In the genomic region with DNA sequence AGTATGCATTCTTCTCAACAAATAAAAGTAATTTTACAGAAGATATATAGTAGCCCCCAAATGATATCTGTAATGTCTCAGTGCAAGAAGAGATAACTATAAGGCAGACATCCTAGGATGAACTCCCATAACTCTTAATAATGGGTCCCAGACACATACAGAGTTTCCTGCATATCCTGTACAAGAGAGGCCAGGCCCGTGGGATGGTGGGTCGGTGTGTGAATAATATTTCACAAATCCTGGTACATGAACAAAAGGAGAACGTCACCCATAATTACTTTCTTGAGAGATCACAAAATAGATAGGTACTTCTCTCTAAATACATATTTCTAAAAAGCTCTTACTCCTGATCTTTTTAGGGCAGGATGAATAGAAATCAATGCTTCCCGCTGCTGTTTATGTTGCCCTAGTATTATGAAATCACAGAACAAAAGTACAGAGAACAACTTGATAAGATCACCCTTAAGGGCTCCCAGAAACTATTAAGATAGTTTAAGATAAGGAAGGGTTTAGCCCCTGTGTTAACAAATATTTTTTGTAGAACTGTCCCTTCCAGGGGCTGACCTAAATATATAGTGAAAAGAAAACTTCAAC, we compare ENCODE assay signal across 8 cellular contexts. TPM values are rescaled to one million over a fixed set of nuclear protein-coding genes. Genes with fewer than 3 reads are reported as not detected.
DNase-seq lines count a peak whose midpoint lies in the region; ATAC-seq and TF ChIP-seq lines count a peak whose summit lies in the region.

No MANE protein-coding gene starts in this region.

- DNase-seq in DMS 273 (lab: John Stamatoyannopoulos, UW; ENCODE audit: unreplicated experiment) (peak; percentile 29), DMS 273 treated with DMSO at 0.1 percent for 48 hours (lab: John Stamatoyannopoulos, UW) (no peak), stomach (no peak), GM10266 (ENCODE audit: extremely low spot score) (no peak), midbrain (lab: John Stamatoyannopoulos, UW) (no peak)
- no peak for DNase-seq in activated T-helper 1 cell treated with anti-CD3 and anti-CD28 coated beads, Interleukin-12 subunit alpha, Interleukin-12 subunit beta, Interleukin-2, Interleukin-4 antibody, amounts not matched to agents 30 ng/mL and 10 ng/mL and 1 ng/mL, durations not matched to agents 14 hours and 24 hours and 36 hours (ENCODE audit: low spot score)

- intact Hi-C loops in activated T-helper 1 cell treated with anti-CD3 and anti-CD28 coated beads, Interleukin-12 subunit alpha, Interleukin-12 subunit beta, Interleukin-2, Interleukin-4 antibody, amounts not matched to agents 30 ng/mL and 10 ng/mL and 1 ng/mL, durations not matched to agents 14 hours and 24 hours and 36 hours (cut with micrococcal nuclease), result loop anchor here (5.0 to 10.0 kb wide), 2 partner anchors 533 to 1859 kb away; a partner anchor contains a TSS
- intact Hi-C loops in stomach (cut with DNase I; ENCODE audit: low total_unique reads), result loop anchor here (10.0 kb wide), 1 partner anchor 579 kb away; no protein-coding TSS in a partner anchor

- no peak overlapping the region for H3K9ac ChIP-seq in iPS-18a (ENCODE audit: low read length)

- no peak for TF ChIP-seq CTCF in stomach (IDR thresholded peaks at IDR 0.05)
- TF ChIP-seq CTCF in GM10266 (IDR thresholded peaks at IDR 0.05; ENCODE audit: control insufficient read depth, insufficient read depth, low read depth, missing control alignments), result no peak

- H3K27ac ChIP-seq in iPS-18a (ENCODE audit: low read length) (no peak overlapping the region), stomach (peak overlapping the region in 4 of 5 donors; percentile 94 to 96 (median 96))

- H3K9me3 Mint-ChIP-seq in activated T-helper 1 cell treated with anti-CD3 and anti-CD28 coated beads, Interleukin-12 subunit alpha, Interleukin-12 subunit beta, Interleukin-2, Interleukin-4 antibody, amounts not matched to agents 30 ng/mL and 10 ng/mL and 1 ng/mL, durations not matched to agents 14 hours and 24 hours and 36 hours, result no peaks in the 10 kb centered on the region

- no peaks in the 10 kb centered on the region for H3K27me3 Mint-ChIP-seq in activated T-helper 1 cell treated with anti-CD3 and anti-CD28 coated beads, Interleukin-12 subunit alpha, Interleukin-12 subunit beta, Interleukin-2, Interleukin-4 antibody, amounts not matched to agents 30 ng/mL and 10 ng/mL and 1 ng/mL, durations not matched to agents 14 hours and 24 hours and 36 hours (ENCODE audit: insufficient read depth)

- WGBS in stomach, 5 donors, result 15 to 26% (median 22%) methylated on average over 4 of the region's 4 CpGs

- H3K9me3 ChIP-seq in iPS-18a (ENCODE audit: control insufficient read depth, low read depth, low read length), result no peaks in the 10 kb centered on the region
- no peaks in the 10 kb centered on the region for H3K9me3 ChIP-seq in stomach

- H3K36me3 ChIP-seq in iPS-18a (ENCODE audit: control insufficient read depth, low read depth, low read length), result peaks cover 5% of the 10 kb centered on the region
- H3K36me3 ChIP-seq in stomach, result peaks cover 0 to 8% (median 0%) of the 10 kb centered on the region in 4 donors

- H3K27me3 ChIP-seq in iPS-18a (ENCODE audit: control insufficient read depth, insufficient read depth, low read length) (no peaks in the 10 kb centered on the region), stomach (peaks cover 0 to 13% (median 0%) of the 10 kb centered on the region in 3 donors)

- H3K4me1 ChIP-seq in iPS-18a (ENCODE audit: control insufficient read depth, low read depth, low read length), result peaks cover 42% of the 10 kb centered on the region
- peaks cover 42 to 82% (median 63%) of the 10 kb centered on the region in 4 donors for H3K4me1 ChIP-seq in stomach

- no peak for ATAC-seq in GM21723 (IDR thresholded peaks at IDR 0.05; ENCODE audit: unreplicated experiment)

- H3K27ac Mint-ChIP-seq in activated T-helper 1 cell treated with anti-CD3 and anti-CD28 coated beads, Interleukin-12 subunit alpha, Interleukin-12 subunit beta, Interleukin-2, Interleukin-4 antibody, amounts not matched to agents 30 ng/mL and 10 ng/mL and 1 ng/mL, durations not matched to agents 14 hours and 24 hours and 36 hours, result no peak overlapping the region

- H3K36me3 Mint-ChIP-seq in activated T-helper 1 cell treated with anti-CD3 and anti-CD28 coated beads, Interleukin-12 subunit alpha, Interleukin-12 subunit beta, Interleukin-2, Interleukin-4 antibody, amounts not matched to agents 30 ng/mL and 10 ng/mL and 1 ng/mL, durations not matched to agents 14 hours and 24 hours and 36 hours (ENCODE audit: low read depth), result peaks cover 13% of the 10 kb centered on the region

- TF ChIP-seq POLR2A in stomach (IDR thresholded peaks at IDR 0.05), result no peak

- TF ChIP-seq EP300 in stomach (IDR thresholded peaks at IDR 0.05), result no peak

- peak overlapping the region; percentile 54 for H3K4me3 Mint-ChIP-seq in activated T-helper 1 cell treated with anti-CD3 and anti-CD28 coated beads, Interleukin-12 subunit alpha, Interleukin-12 subunit beta, Interleukin-2, Interleukin-4 antibody, amounts not matched to agents 30 ng/mL and 10 ng/mL and 1 ng/mL, durations not matched to agents 14 hours and 24 hours and 36 hours

- H3K4me1 Mint-ChIP-seq in activated T-helper 1 cell treated with anti-CD3 and anti-CD28 coated beads, Interleukin-12 subunit alpha, Interleukin-12 subunit beta, Interleukin-2, Interleukin-4 antibody, amounts not matched to agents 30 ng/mL and 10 ng/mL and 1 ng/mL, durations not matched to agents 14 hours and 24 hours and 36 hours (ENCODE audit: low read depth), result peaks cover 59% of the 10 kb centered on the region

- peak overlapping the region; percentile 42 for H3K4me3 ChIP-seq in iPS-18a (ENCODE audit: low read length)
- H3K4me3 ChIP-seq in stomach, result peak overlapping the region; percentile 62 to 94 (median 82)

RNA-seq across cellular contexts. Expression of a gene that starts 5.4 kb away (rescaled TPM):
- total RNA-seq in activated T-helper 1 cell treated with anti-CD3 and anti-CD28 coated beads, Interleukin-12 subunit alpha, Interleukin-12 subunit beta, Interleukin-2, Interleukin-4 antibody, amounts not matched to agents 30 ng/mL and 10 ng/mL and 1 ng/mL, durations not matched to agents 14 hours and 24 hours and 36 hours, result 3.8 and 4.2 TPM in 2 replicates
- total RNA-seq in stomach, result 10 to 100 TPM in 4 of 5 donors, 1 to 10 TPM in 1; 8.4 to 26.8 (median 15.6) TPM
- 10 to 100 TPM in 1 of 3 donors, 1 to 10 TPM in 2; 2.1 to 11.0 (median 5.0) TPM for polyA plus RNA-seq in stomach

RNA-seq across cellular contexts. Expression of a gene that starts 41.7 kb away (rescaled TPM):
- total RNA-seq in activated T-helper 1 cell treated with anti-CD3 and anti-CD28 coated beads, Interleukin-12 subunit alpha, Interleukin-12 subunit beta, Interleukin-2, Interleukin-4 antibody, amounts not matched to agents 30 ng/mL and 10 ng/mL and 1 ng/mL, durations not matched to agents 14 hours and 24 hours and 36 hours, result 39.9 and 48.0 TPM in 2 replicates
- total RNA-seq in stomach, result 10 to 100 TPM in 3 of 5 donors, 1 to 10 TPM in 2; 5.4 to 31.6 (median 11.7) TPM
- polyA plus RNA-seq in stomach, result 1 to 10 TPM; 1.8 to 5.9 (median 4.5) TPM
